ENCODE assay signal across 20 cellular contexts in genomic region chr6:110898111-110898510, GRCh38. TPM values are rescaled to one million over a fixed set of nuclear protein-coding genes. Genes with fewer than 3 reads are reported as not detected.
DNase-seq lines count a peak whose midpoint lies in the region; ATAC-seq and TF ChIP-seq lines count a peak whose summit lies in the region.
"Had no signal": no experiment of that assay in that cellular context is flagged by ENCODE, and none has a peak within 500 bp of the region (broad histone marks: within the 10 kb centered on the region; RNA-seq: fewer than 3 reads in every experiment).

No MANE protein-coding gene starts in this region.

- H3K4me1 Mint-ChIP-seq in activated naive CD8-positive, alpha-beta T cell (ENCODE audit: low read depth) = peaks cover 5% of the 10 kb centered on the region
- peaks cover 7% of the 10 kb centered on the region for H3K4me1 Mint-ChIP-seq in activated naive CD8-positive, alpha-beta T cell treated with anti-CD3 and anti-CD28 coated beads for 36 hours
- peaks cover 3 to 14% of the 10 kb centered on the region in 2 donors for H3K4me1 Mint-ChIP-seq in stimulated activated naive B cell treated with anti-CD40 and anti-IgM and Interleukin-4, amounts not matched to agents 10 μg/mL and 1 μg/mL and 100 μg/mL, for 72 hours

- peaks cover 15% of the 10 kb centered on the region for H3K36me3 Mint-ChIP-seq in activated naive CD8-positive, alpha-beta T cell
- peaks cover 53% of the 10 kb centered on the region for H3K36me3 Mint-ChIP-seq in activated naive CD8-positive, alpha-beta T cell treated with anti-CD3 and anti-CD28 coated beads for 36 hours
- peaks cover 28 to 49% of the 10 kb centered on the region in 2 donors for H3K36me3 Mint-ChIP-seq in stimulated activated naive B cell treated with anti-CD40 and anti-IgM and Interleukin-4, amounts not matched to agents 10 μg/mL and 1 μg/mL and 100 μg/mL, for 72 hours

- TF ChIP-seq CTCF in GM10248 (IDR thresholded peaks at IDR 0.05; ENCODE audit: control extremely low read depth, extremely low read depth, low read depth, missing control alignments) = no peak

- H3K27ac Mint-ChIP-seq in activated naive CD8-positive, alpha-beta T cell = peak overlapping the region; percentile 11
- H3K27ac Mint-ChIP-seq in activated naive CD8-positive, alpha-beta T cell treated with anti-CD3 and anti-CD28 coated beads for 36 hours = no peak overlapping the region
- peak overlapping the region; percentile 26 for H3K27ac Mint-ChIP-seq in stimulated activated naive B cell treated with anti-CD40 and anti-IgM and Interleukin-4, amounts not matched to agents 10 μg/mL and 1 μg/mL and 100 μg/mL, for 72 hours
- H3K27ac Mint-ChIP-seq: CD4-positive, alpha-beta T cell; IgD-negative memory B cell; T-cell had no signal

- CTCF ChIA-PET in GM10248 (lab: Yijun Ruan, JAX) = interaction anchor here (0.9 to 1.5 kb wide), 2 partner anchors 12 to 19 kb away, joined by 3 to 4 read pairs; no protein-coding TSS in a partner anchor

- in situ Hi-C loops in ACHN (cut with HindIII; ENCODE audit: low pct_ligation_motif_present, low pct_unique_long_range_greater_than_20kb, low sequenced_read_pairs) = no loop called here

- ATAC-seq in stimulated activated naive B cell treated with anti-CD40 and anti-IgM and Interleukin-4, amounts not matched to agents 10 μg/mL and 1 μg/mL and 100 μg/mL, for 72 hours (replicated peaks) = no peak
- ATAC-seq: GM12878, Right ventricle myocardium inferior, T-cell had no signal

- H3K27me3 Mint-ChIP-seq in activated naive CD8-positive, alpha-beta T cell = no peaks in the 10 kb centered on the region
- H3K27me3 Mint-ChIP-seq in activated naive CD8-positive, alpha-beta T cell treated with anti-CD3 and anti-CD28 coated beads for 36 hours = no peaks in the 10 kb centered on the region
- H3K27me3 Mint-ChIP-seq in stimulated activated naive B cell treated with anti-CD40 and anti-IgM and Interleukin-4, amounts not matched to agents 10 μg/mL and 1 μg/mL and 100 μg/mL, for 72 hours = no peaks in the 10 kb centered on the region
- H3K27me3 Mint-ChIP-seq: CD4-positive, alpha-beta T cell; IgD-negative memory B cell; T-cell had no signal

- no peak for DNase-seq in activated naive CD8-positive, alpha-beta T cell treated with anti-CD3 and anti-CD28 coated beads for 36 hours
- peak; percentile 10 for DNase-seq in DMS79 (lab: John Stamatoyannopoulos, UW)
- DNase-seq in stimulated activated naive B cell treated with anti-CD40 and anti-IgM and Interleukin-4, amounts not matched to agents 10 μg/mL and 1 μg/mL and 100 μg/mL, for 72 hours = no peak
- DNase-seq in ACHN = no peak
- no peak for DNase-seq in GM10248 (ENCODE audit: extremely low spot score)
- DNase-seq: CD4-positive, alpha-beta T cell; GOT3; NCI-H1105; NCI-H1436 treated with DMSO at 0.1 percent for 48 hours; NCI-H187 treated with DMSO at 0.1 percent for 48 hours; NCI-H2171 treated with DMSO at 0.1 percent for 48 hours; NCI-H524 treated with DMSO at 0.1 percent for 48 hours; NCI-H774; SJCRH30; T-cell had no signal

- no peak overlapping the region for H3K4me3 Mint-ChIP-seq in activated naive CD8-positive, alpha-beta T cell
- H3K4me3 Mint-ChIP-seq in activated naive CD8-positive, alpha-beta T cell treated with anti-CD3 and anti-CD28 coated beads for 36 hours = no peak overlapping the region
- H3K4me3 Mint-ChIP-seq in stimulated activated naive B cell treated with anti-CD40 and anti-IgM and Interleukin-4, amounts not matched to agents 10 μg/mL and 1 μg/mL and 100 μg/mL, for 72 hours = no peak overlapping the region
- H3K4me3 Mint-ChIP-seq: CD4-positive, alpha-beta T cell; IgD-negative memory B cell; T-cell had no signal

- H3K9me3 Mint-ChIP-seq in activated naive CD8-positive, alpha-beta T cell (ENCODE audit: low read depth) = no peaks in the 10 kb centered on the region
- peaks cover under 1% of the 10 kb centered on the region for H3K9me3 Mint-ChIP-seq in activated naive CD8-positive, alpha-beta T cell treated with anti-CD3 and anti-CD28 coated beads for 36 hours
- H3K9me3 Mint-ChIP-seq in stimulated activated naive B cell treated with anti-CD40 and anti-IgM and Interleukin-4, amounts not matched to agents 10 μg/mL and 1 μg/mL and 100 μg/mL, for 72 hours = peaks cover 0 to under 1% of the 10 kb centered on the region in 2 donors
- H3K9me3 Mint-ChIP-seq: CD4-positive, alpha-beta T cell had no signal

- POLR2A ChIA-PET in GM10248 (lab: Yijun Ruan, JAX) = interaction anchor here (2.4 kb wide), 1 partner anchor 24 kb away, joined by 12 read pairs; the partner anchor contains the start of gene AMD1

TF ChIP-seq in PFSK-1, 5 proteins besides CTCF, POLR2A, EP300 and RAD21:
- TF ChIP-seq POLR2AphosphoS5 (IDR thresholded peaks at IDR 0.05; ENCODE audit: low read depth, low read length) (peak; percentile 59; the same call in 1 of the 2 replicates), FOXP2 (optimal IDR thresholded peaks at IDR 0.05; ENCODE audit: borderline replicate concordance, extremely low read depth, extremely low read length, insufficient read depth) (no peak), REST (IDR thresholded peaks at IDR 0.05; ENCODE audit: insufficient read depth in 1 of 2, low read depth in 2 of 2, low read length in 2 of 2) (no peak)

RNA-seq across cellular contexts. Expression of gene AMD1, which starts 23.5 kb away (rescaled TPM):
- total RNA-seq in activated naive CD8-positive, alpha-beta T cell treated with anti-CD3 and anti-CD28 coated beads for 36 hours = 100 to 1,000 TPM; 113 to 117 TPM
- 20.8 TPM for polyA plus RNA-seq in PFSK-1 (2012; ENCODE audit: insufficient read length, low read depth)
